Comparison of ENCODE assay signal across 2 cellular contexts in the genomic region with DNA sequence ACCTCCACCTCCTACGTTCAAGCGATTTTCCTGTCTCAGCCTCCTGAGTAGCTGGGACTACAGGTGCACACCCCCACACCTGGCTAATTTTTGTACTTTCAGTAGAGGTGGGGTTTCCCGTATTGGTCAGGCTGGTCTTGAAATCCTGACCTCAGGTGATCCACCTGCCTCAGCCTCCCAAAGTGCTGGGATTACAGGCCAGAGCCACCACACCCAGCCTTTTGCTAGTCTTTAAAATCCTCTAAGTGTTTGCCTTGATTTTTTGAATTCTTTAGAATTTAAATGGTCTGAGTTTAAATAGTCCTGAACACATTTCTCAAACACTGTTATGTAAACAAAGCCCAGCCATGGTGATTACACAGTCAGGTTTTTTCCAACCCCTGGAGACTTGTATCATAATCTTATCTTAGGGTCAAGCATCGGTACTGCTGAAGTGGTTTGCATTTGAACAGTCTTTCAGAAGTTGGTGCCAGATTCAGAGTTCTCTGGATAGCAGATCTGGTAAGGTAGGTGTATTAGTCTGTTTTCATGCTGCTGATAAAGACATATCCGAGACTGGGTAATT.
A peak's percentile ranks its signal among the peaks of the same experiment; 100 is the strongest.
TF ChIP-seq lines count a peak whose summit lies in the region.

No MANE protein-coding gene starts in this region.

TF ChIP-seq in HEK293, 187 proteins besides CTCF, POLR2A, EP300 and RAD21 (continued from another document):
- TF ChIP-seq ZNF449 (tag by site-specific recombination; IDR thresholded peaks at IDR 0.05) (0 out of 2 replicates have a peak, but pooled peaks have one; percentile 29), PRDM6 (tag by site-specific recombination; IDR thresholded peaks at IDR 0.05) (peak; percentile 87)

TF ChIP-seq in HepG2, 621 proteins besides CTCF, POLR2A, EP300 and RAD21 (continued from another document):
- TF ChIP-seq FOXA3 (CRISPR knock-in tag; IDR thresholded peaks at IDR 0.05), result peak; percentile 57
- TF ChIP-seq GFI1 (CRISPR knock-in tag; IDR thresholded peaks at IDR 0.05; ENCODE audit: borderline replicate concordance), result peak; percentile 78
- no peak for TF ChIP-seq LCORL (IDR thresholded peaks at IDR 0.05)
- no peak for TF ChIP-seq LCORL (CRISPR knock-in tag; IDR thresholded peaks at IDR 0.05)
- TF ChIP-seq FOXA1 (IDR thresholded peaks at IDR 0.05), result no peak
- TF ChIP-seq FOXA1 (CRISPR knock-in tag; IDR thresholded peaks at IDR 0.05), result peak; percentile 49; the same call in 1 of the 2 replicates
- TF ChIP-seq ZFP36L1 (CRISPR knock-in tag; IDR thresholded peaks at IDR 0.05), result no peak
- no peak for TF ChIP-seq AGO2 (optimal IDR thresholded peaks at IDR 0.05; ENCODE audit: low read depth, low read length)
- TF ChIP-seq ZNF574 (CRISPR knock-in tag; IDR thresholded peaks at IDR 0.05), result no peak
- no peak for TF ChIP-seq ZNF20 (CRISPR knock-in tag; IDR thresholded peaks at IDR 0.05)
- no peak for TF ChIP-seq SRF (IDR thresholded peaks at IDR 0.05; ENCODE audit: low read depth, low read length)
- TF ChIP-seq ZNF607 (CRISPR knock-in tag; IDR thresholded peaks at IDR 0.05; ENCODE audit: borderline replicate concordance), result no peak
- no peak for TF ChIP-seq SOX6 (IDR thresholded peaks at IDR 0.05)
- TF ChIP-seq SOX6 (CRISPR knock-in tag; IDR thresholded peaks at IDR 0.05), result peak; percentile 12; the same call in 1 of the 2 replicates
- no peak for TF ChIP-seq ZNF513 (CRISPR knock-in tag; conservative IDR thresholded peaks at IDR 0.05)
